1 cellular context compared by ENCODE assay signal in the genomic region with DNA sequence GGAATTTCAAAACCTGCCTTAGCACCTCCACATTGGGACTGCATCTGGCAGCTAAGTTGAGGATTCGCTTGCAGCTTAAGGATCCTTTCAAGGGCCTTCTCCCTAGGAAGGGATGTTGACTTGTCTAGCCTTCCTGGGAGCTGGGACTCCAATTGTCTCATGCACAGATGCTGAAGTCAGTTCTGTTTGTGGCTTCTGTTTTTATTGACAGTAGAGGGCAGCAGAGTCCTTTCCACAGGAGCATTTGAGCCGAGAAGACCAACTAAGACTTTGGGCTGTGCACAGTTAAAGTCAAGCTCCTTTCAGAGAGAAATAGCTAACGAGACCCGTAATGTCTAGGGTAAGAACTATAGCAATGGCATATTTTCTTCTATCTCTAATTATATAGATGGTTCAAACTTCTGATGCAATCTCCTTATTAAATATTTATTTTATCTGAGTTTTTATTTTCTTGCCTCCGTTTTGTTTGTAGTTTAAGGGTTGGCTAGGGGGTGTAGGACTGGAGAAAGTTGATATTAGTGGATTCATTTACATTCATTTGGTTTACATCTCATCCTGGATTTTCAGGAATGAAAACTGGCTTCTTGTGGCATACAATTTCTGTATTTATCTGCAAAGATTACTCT.
TF ChIP-seq lines count a peak whose summit lies in the region.

No MANE protein-coding gene starts in this region.

TF ChIP-seq in A549, 52 proteins besides CTCF, POLR2A, EP300 and RAD21 (continued from another document):
- no peak for TF ChIP-seq RNF2 (IDR thresholded peaks at IDR 0.05; ENCODE audit: borderline replicate concordance, low read depth)
- no peak for TF ChIP-seq EHMT2 (IDR thresholded peaks at IDR 0.05; ENCODE audit: low read depth)
- no peak for TF ChIP-seq KDM5A (IDR thresholded peaks at IDR 0.05)
- TF ChIP-seq SMC3 (IDR thresholded peaks at IDR 0.05): peak; percentile 33; the same call in 2 of the 3 replicates
- TF ChIP-seq RCOR1 (IDR thresholded peaks at IDR 0.05; ENCODE audit: low read depth, low read length): no peak
